In genomic region chr9:20835364-20836286, GRCh38 we compare ENCODE assay signal across 1 cellular context.
A peak's percentile ranks its signal among the peaks of the same experiment; 100 is the strongest.
TF ChIP-seq lines count a peak whose summit lies in the region.

No MANE protein-coding gene starts in this region.

TF ChIP-seq in HepG2, 621 proteins besides CTCF, POLR2A, EP300 and RAD21 (continued from another document):
- TF ChIP-seq ZNF597 (CRISPR knock-in tag; IDR thresholded peaks at IDR 0.05), result no peak
- peak; percentile 79; the same call in 1 of the 2 replicates for TF ChIP-seq ZNF281 (CRISPR knock-in tag; IDR thresholded peaks at IDR 0.05; ENCODE audit: borderline replicate concordance)
- no peak for TF ChIP-seq ZNF20 (CRISPR knock-in tag; IDR thresholded peaks at IDR 0.05)
- TF ChIP-seq ZSCAN31 (CRISPR knock-in tag; IDR thresholded peaks at IDR 0.05; ENCODE audit: low read depth), result no peak
- peak; percentile 71; the same call in 1 of the 2 replicates for TF ChIP-seq ERF (CRISPR knock-in tag; IDR thresholded peaks at IDR 0.05)
- TF ChIP-seq ZNF292 (CRISPR knock-in tag; IDR thresholded peaks at IDR 0.05; ENCODE audit: borderline replicate concordance, low read depth), result no peak
- no peak for TF ChIP-seq SRSF9 (IDR thresholded peaks at IDR 0.05; ENCODE audit: borderline replicate concordance, insufficient read depth, low read depth, low read length, poor library complexity, severe bottlenecking)
- no peak for TF ChIP-seq HNF4G (IDR thresholded peaks at IDR 0.05; ENCODE audit: borderline replicate concordance, low read depth, low read length)
- no peak for TF ChIP-seq HNF4G (CRISPR knock-in tag; IDR thresholded peaks at IDR 0.05; ENCODE audit: borderline replicate concordance, low read depth)
- TF ChIP-seq ZNF225 (CRISPR knock-in tag; IDR thresholded peaks at IDR 0.05), result no peak
- TF ChIP-seq CC2D1A (CRISPR knock-in tag; IDR thresholded peaks at IDR 0.05), result no peak
- no peak for TF ChIP-seq ZNF572 (CRISPR knock-in tag; IDR thresholded peaks at IDR 0.05)
- peak; percentile 22; the same call in 1 of the 2 replicates for TF ChIP-seq MYPOP (CRISPR knock-in tag; IDR thresholded peaks at IDR 0.05)
- no peak for TF ChIP-seq ARID2 (CRISPR knock-in tag; IDR thresholded peaks at IDR 0.05; ENCODE audit: borderline replicate concordance)
- no peak for TF ChIP-seq XRCC5 (optimal IDR thresholded peaks at IDR 0.05; ENCODE audit: low read length)
- TF ChIP-seq SMAD9 (CRISPR knock-in tag; IDR thresholded peaks at IDR 0.05), result no peak
- TF ChIP-seq PHB2 (IDR thresholded peaks at IDR 0.05; ENCODE audit: partially characterized antibody), result no peak
- TF ChIP-seq FOXC1 (CRISPR knock-in tag; IDR thresholded peaks at IDR 0.05; ENCODE audit: borderline replicate concordance), result no peak
- no peak for TF ChIP-seq ZBTB7A (CRISPR knock-in tag; IDR thresholded peaks at IDR 0.05)
- no peak for TF ChIP-seq MAFK (conservative IDR thresholded peaks at IDR 0.05 in 1 of 2, IDR thresholded peaks at IDR 0.05 in 1 of 2; ENCODE audit: low read length in 2 of 2)
- TF ChIP-seq GLI4 (CRISPR knock-in tag; IDR thresholded peaks at IDR 0.05; ENCODE audit: borderline replicate concordance), result no peak
- TF ChIP-seq ZNF33B (CRISPR knock-in tag; IDR thresholded peaks at IDR 0.05), result no peak
- no peak for TF ChIP-seq BRF2 (CRISPR knock-in tag; IDR thresholded peaks at IDR 0.05)
- no peak for TF ChIP-seq ZFP36L2 (CRISPR knock-in tag; IDR thresholded peaks at IDR 0.05)
- TF ChIP-seq JDP2 (CRISPR knock-in tag; IDR thresholded peaks at IDR 0.05; ENCODE audit: borderline replicate concordance), result no peak
- peak; percentile 62; the same call in 1 of the 2 replicates for TF ChIP-seq ZNF878 (CRISPR knock-in tag; IDR thresholded peaks at IDR 0.05)
- peak; percentile 51; the same call in 1 of the 2 replicates for TF ChIP-seq SOX13 (IDR thresholded peaks at IDR 0.05)
- TF ChIP-seq SOX13 (CRISPR knock-in tag; conservative IDR thresholded peaks at IDR 0.05 in 1 of 2, IDR thresholded peaks at IDR 0.05 in 1 of 2), result peak in 1 of 2 experiments; percentile 81; a peak in 2 of 4 replicates
- no peak for TF ChIP-seq MED13 (CRISPR knock-in tag; IDR thresholded peaks at IDR 0.05)
- TF ChIP-seq ZNF556 (CRISPR knock-in tag; IDR thresholded peaks at IDR 0.05; ENCODE audit: borderline replicate concordance), result no peak
- TF ChIP-seq ZNF772 (CRISPR knock-in tag; IDR thresholded peaks at IDR 0.05), result no peak
- no peak for TF ChIP-seq TCF12 (IDR thresholded peaks at IDR 0.05)
- TF ChIP-seq TCF12 (CRISPR knock-in tag; IDR thresholded peaks at IDR 0.05), result no peak
- TF ChIP-seq ZNF3 (CRISPR knock-in tag; IDR thresholded peaks at IDR 0.05), result no peak
- no peak for TF ChIP-seq JARID2 (CRISPR knock-in tag; IDR thresholded peaks at IDR 0.05; ENCODE audit: insufficient replicate concordance)
- TF ChIP-seq IRF9 (CRISPR knock-in tag; IDR thresholded peaks at IDR 0.05; ENCODE audit: borderline replicate concordance), result no peak
- no peak for TF ChIP-seq YY1 (IDR thresholded peaks at IDR 0.05; ENCODE audit: insufficient read depth, insufficient replicate concordance, low read depth, low read length)
- TF ChIP-seq HMGA1 (CRISPR knock-in tag; conservative IDR thresholded peaks at IDR 0.05), result no peak
- peak; percentile 73; the same call in 1 of the 2 replicates for TF ChIP-seq AHDC1 (CRISPR knock-in tag; IDR thresholded peaks at IDR 0.05; ENCODE audit: borderline replicate concordance)
- no peak for TF ChIP-seq ZNF253 (CRISPR knock-in tag; IDR thresholded peaks at IDR 0.05; ENCODE audit: borderline replicate concordance)
- no peak for TF ChIP-seq TEAD2 (CRISPR knock-in tag; IDR thresholded peaks at IDR 0.05)
- TF ChIP-seq SP1 (IDR thresholded peaks at IDR 0.05), result no peak
- no peak for TF ChIP-seq SP1 (CRISPR knock-in tag; IDR thresholded peaks at IDR 0.05)
- no peak for TF ChIP-seq ZNF777 (CRISPR knock-in tag; IDR thresholded peaks at IDR 0.05)
- no peak for TF ChIP-seq ZNF468 (CRISPR knock-in tag; IDR thresholded peaks at IDR 0.05)
- no peak for TF ChIP-seq ZNF850 (CRISPR knock-in tag; conservative IDR thresholded peaks at IDR 0.05)
- TF ChIP-seq KAT8 (CRISPR knock-in tag; IDR thresholded peaks at IDR 0.05), result peak; percentile 45; the same call in 1 of the 2 replicates
